In the genomic region with DNA sequence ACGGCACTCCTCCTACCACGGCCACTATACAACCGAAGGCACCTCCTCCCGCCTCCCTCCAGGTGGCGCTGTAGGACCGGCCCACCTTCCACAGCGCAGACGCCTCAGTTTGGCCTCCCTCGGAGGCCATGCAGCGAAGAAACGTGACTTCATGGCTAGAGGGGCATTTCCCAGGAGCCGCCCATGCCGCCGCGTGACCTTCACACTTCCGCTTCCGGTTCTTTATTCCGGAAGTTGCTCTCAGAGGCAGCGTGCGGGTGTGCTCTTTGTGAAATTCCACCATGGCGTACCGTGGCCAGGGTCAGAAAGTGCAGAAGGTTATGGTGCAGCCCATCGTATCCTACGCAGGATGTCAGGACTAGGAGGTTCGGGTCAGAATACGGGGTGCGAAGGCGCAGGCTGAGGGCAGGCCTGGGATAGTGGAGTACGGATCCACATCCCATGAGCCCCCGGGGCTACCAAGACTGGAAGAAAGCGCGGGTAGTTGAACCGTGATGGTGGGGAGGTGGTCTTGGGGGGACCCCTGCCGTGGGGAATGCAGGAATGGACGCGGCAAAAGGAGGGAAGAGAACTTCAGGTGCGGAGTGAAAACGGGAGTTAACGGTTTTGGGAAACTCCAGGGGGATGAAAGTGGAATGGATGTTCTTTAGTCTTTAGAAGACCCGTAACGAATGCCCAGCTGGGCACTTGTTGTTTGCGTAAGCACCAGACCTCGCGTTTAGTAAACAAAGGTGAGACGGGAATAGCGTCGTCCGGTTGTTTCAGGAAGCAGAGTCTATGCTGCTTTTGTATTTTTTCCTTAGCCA, we compare ENCODE assay signal across 8 cellular contexts. TPM values are rescaled to one million over a fixed set of nuclear protein-coding genes. Genes with fewer than 3 reads are reported as not detected.
DNase-seq lines count a peak whose midpoint lies in the region; ATAC-seq and TF ChIP-seq lines count a peak whose summit lies in the region.

SNRPE (plus strand) TSS at position 221 of the 806 bp plus-strand sequence; CDS start at position 282, 61 bp downstream.

- H3K9me3 ChIP-seq in Caco-2: no peaks in the 10 kb centered on the region

- H3K4me1 Mint-ChIP-seq in Caco-2 (ENCODE audit: low read depth, unreplicated experiment) (peaks cover 6% of the 10 kb centered on the region), memory B cell (peaks cover 14% of the 10 kb centered on the region)
- H3K4me1 Mint-ChIP-seq in effector memory CD8-positive, alpha-beta T cell (ENCODE audit: low read depth in 2 of 2): peaks cover 13 to 16% of the 10 kb centered on the region in 2 donors

- ATAC-seq in GM21360 (IDR thresholded peaks at IDR 0.05; ENCODE audit: unreplicated experiment) (peak; percentile 95), memory B cell (ENCODE audit: low read depth) (peak; percentile 97)
- peak; percentile 97 for ATAC-seq in effector memory CD8-positive, alpha-beta T cell (replicated peaks)

- intact Hi-C loops in Caco-2 (cut with micrococcal nuclease; ENCODE audit: unreplicated experiment): loop anchor here (1.0 to 5.0 kb wide), 4 partner anchors 268 to 501 kb away; partner anchors contain the start of gene GOLT1A

- H3K36me3 ChIP-seq in Caco-2 (ENCODE audit: control insufficient read depth, insufficient read depth, low read length): peaks cover 2% of the 10 kb centered on the region

- peak; percentile 89 to 96 for TF ChIP-seq CTCF in Caco-2 (IDR thresholded peaks at IDR 0.05; ENCODE audit: insufficient read depth in 1 of 2, low read depth in 1 of 2, low read length in 1 of 2, severe bottlenecking in 1 of 2, unreplicated experiment in 1 of 2)

- DNase-seq in Caco-2: peak; percentile 97
- DNase-seq in HT1080 (ENCODE audit: low read depth): peak; percentile 96
- DNase-seq in NOMO-1 (lab: John Stamatoyannopoulos, UW; ENCODE audit: unreplicated experiment in 2 of 2): peak; percentile 99
- DNase-seq in effector memory CD8-positive, alpha-beta T cell: peak; percentile 92 to 96 (median 94)
- peak; percentile 94 for DNase-seq in memory B cell (ENCODE audit: low spot score in 2 of 2)
- DNase-seq in stimulated activated CD8-positive, alpha-beta memory T cell treated with anti-CD3 and anti-CD28 coated beads, Interleukin-12 subunit alpha, Interleukin-12 subunit beta, amount 100 ng/mL, for 24 hours (ENCODE audit: extremely low read depth): peak; percentile 90

- POLR2A ChIA-PET in Caco-2 (lab: Charles Lee): interaction anchor here (0.6 kb wide), 1 partner anchor 267 kb away, joined by 3 read pairs; no protein-coding TSS in a partner anchor
- POLR2A ChIA-PET in activated CD8-positive, alpha-beta memory T cell treated with anti-CD3 and anti-CD28 coated beads for 36 hours (lab: Charles Lee): interaction anchor here (0.7 to 1.0 kb wide), 2 partner anchors 102 to 267 kb away, joined by 3 to 7 read pairs; no protein-coding TSS in a partner anchor

- no peaks in the 10 kb centered on the region for H3K27me3 Mint-ChIP-seq in Caco-2 (ENCODE audit: insufficient read depth, unreplicated experiment)
- H3K27me3 Mint-ChIP-seq in effector memory CD8-positive, alpha-beta T cell: no peaks in the 10 kb centered on the region
- H3K27me3 Mint-ChIP-seq in memory B cell: no peaks in the 10 kb centered on the region

- BruUV-seq in Caco-2 (replicated peaks; lab: Mats Ljungman, UMichigan): TSS peak; percentile 65

- H3K27ac Mint-ChIP-seq in Caco-2 (ENCODE audit: unreplicated experiment) (peak within 1 kb of the TSS; percentile 98), memory B cell (peak within 1 kb of the TSS; percentile 99)
- H3K27ac Mint-ChIP-seq in effector memory CD8-positive, alpha-beta T cell: peak within 1 kb of the TSS; percentile 91 to 96

- H3K9me3 Mint-ChIP-seq in Caco-2 (ENCODE audit: unreplicated experiment) (no peaks in the 10 kb centered on the region), memory B cell (no peaks in the 10 kb centered on the region)
- H3K9me3 Mint-ChIP-seq in effector memory CD8-positive, alpha-beta T cell: no peaks in the 10 kb centered on the region

- peak within 1 kb of the TSS; percentile 89 for H3K4me3 ChIP-seq in Caco-2 (ENCODE audit: low read depth, low read length)

- peaks cover 20% of the 10 kb centered on the region for H3K4me1 ChIP-seq in Caco-2

- peaks cover 76% of the 10 kb centered on the region for H3K36me3 Mint-ChIP-seq in Caco-2 (ENCODE audit: insufficient read depth, unreplicated experiment)
- peaks cover 37% of the 10 kb centered on the region for H3K36me3 Mint-ChIP-seq in effector memory CD8-positive, alpha-beta T cell (ENCODE audit: insufficient read depth)
- H3K36me3 Mint-ChIP-seq in memory B cell: peaks cover 14% of the 10 kb centered on the region

- CTCF ChIA-PET in Caco-2 (lab: Charles Lee): interaction anchor here (0.7 to 3.0 kb wide), 9 partner anchors 10 to 556 kb away, joined by 3 to 21 read pairs (median 5); partner anchors contain the start of gene GOLT1A
- CTCF ChIA-PET in activated CD8-positive, alpha-beta memory T cell treated with anti-CD3 and anti-CD28 coated beads for 36 hours (lab: Charles Lee): interaction anchor here (0.6 to 3.9 kb wide), 11 partner anchors 10 to 841 kb away, joined by 3 to 39 read pairs (median 4); no protein-coding TSS in a partner anchor

- H3K4me3 Mint-ChIP-seq in Caco-2 (ENCODE audit: unreplicated experiment) (peak within 1 kb of the TSS; percentile 93), memory B cell (peak within 1 kb of the TSS; percentile 99)
- peak within 1 kb of the TSS; percentile 99 to 100 for H3K4me3 Mint-ChIP-seq in effector memory CD8-positive, alpha-beta T cell

- no peaks in the 10 kb centered on the region for H3K27me3 ChIP-seq in Caco-2 (replicated peaks; ENCODE audit: control insufficient read depth, insufficient read depth, low read length)

RNA-seq across cellular contexts. Expression of gene SNRPE, which starts in this region (rescaled TPM):
- 236 and 264 TPM in 2 replicates for total RNA-seq in Caco-2 (2022)
- 176 and 179 TPM in 2 replicates for total RNA-seq in HT1080 (2014; rRNA removed; shearing (Covaris generic))
- polyA plus RNA-seq in HT1080 (2015; cell fraction: cytosol; rRNA removed): 146 and 541 TPM in 2 replicates
- 96.6 and 104 TPM in 2 replicates for polyA plus RNA-seq in HT1080 (2015; cell fraction: nucleus; rRNA removed)
- total RNA-seq in activated CD8-positive, alpha-beta memory T cell treated with anti-CD3 and anti-CD28 coated beads for 36 hours: 100 to 1,000 TPM; 388 to 390 TPM

Comparison
In these comparisons a context has a peak if more than half of its experiments do, and no peak if none do; other contexts are left out.
1. Peak in every context shown above with its lines: DNase-seq, ATAC-seq and H3K4me3 ChIP-seq.